12 cellular contexts compared by ENCODE assay signal in the genomic region with DNA sequence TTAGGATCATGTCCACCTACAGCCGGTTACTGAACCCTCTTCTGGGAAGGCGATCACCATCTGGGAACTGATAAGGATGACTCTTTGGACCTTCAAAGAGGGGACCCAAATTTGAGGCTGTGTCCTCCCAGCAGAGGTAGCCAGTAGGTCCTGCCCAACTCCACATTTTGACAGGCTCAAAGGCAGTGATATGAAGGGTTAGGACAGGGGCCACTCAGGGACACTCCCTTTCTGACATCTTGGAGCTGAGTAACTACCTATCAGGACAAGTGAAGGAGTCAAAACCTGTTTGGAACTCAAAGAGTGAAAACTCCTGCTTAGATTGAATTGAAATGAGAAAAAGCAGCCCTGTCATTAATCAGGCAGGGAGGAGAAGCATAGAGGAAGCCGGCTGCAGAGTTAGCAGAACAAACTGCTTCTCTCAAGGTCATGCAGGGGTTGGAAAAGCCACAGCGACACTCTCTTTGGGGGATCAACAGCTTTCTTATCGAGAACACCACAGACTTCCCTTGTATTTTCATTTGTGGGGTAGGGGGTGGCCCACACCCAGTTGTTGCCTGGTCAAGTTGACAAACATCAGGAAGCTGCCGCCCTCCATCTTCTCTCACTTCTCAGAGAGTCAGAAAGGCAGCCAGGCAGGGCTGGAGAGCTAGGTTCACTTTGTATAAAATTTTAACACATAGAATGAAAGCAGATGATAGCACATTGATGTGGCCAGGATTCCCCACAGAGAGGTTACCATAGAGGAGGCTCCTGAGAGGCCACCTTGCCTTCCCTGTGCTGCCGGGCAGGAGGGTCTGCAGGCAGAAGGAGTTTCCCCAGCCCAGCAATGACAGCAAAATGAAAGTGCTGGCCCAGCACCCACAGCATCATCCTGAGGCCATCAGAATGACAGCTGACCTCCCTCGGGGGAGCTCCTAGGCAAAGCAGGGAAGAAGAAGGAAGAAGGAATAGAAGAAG. TPM values are rescaled to one million over a fixed set of nuclear protein-coding genes. Genes with fewer than 3 reads are reported as not detected.
A peak's percentile ranks its signal among the peaks of the same experiment; 100 is the strongest.
DNase-seq lines count a peak whose midpoint lies in the region; ATAC-seq and TF ChIP-seq lines count a peak whose summit lies in the region.
"Had no signal": no experiment of that assay in that cellular context is flagged by ENCODE, and none has a peak within 500 bp of the region (broad histone marks: within the 10 kb centered on the region; RNA-seq: fewer than 3 reads in every experiment).

No MANE protein-coding gene starts in this region.

- intact Hi-C loops in testis (cut with DNase I; ENCODE audit: low total_unique reads) = no loop called here

- H3K9me3 ChIP-seq in Karpas-422 (ENCODE audit: low read length) (no peaks in the 10 kb centered on the region), testis (no peaks in the 10 kb centered on the region)

- H3K27ac Mint-ChIP-seq in activated naive CD8-positive, alpha-beta T cell = peak overlapping the region; percentile 72
- H3K27ac Mint-ChIP-seq in activated naive CD8-positive, alpha-beta T cell treated with anti-CD3 and anti-CD28 coated beads for 36 hours = no peak overlapping the region
- H3K27ac Mint-ChIP-seq in effector memory CD8-positive, alpha-beta T cell = peak overlapping the region; percentile 95 to 96
- H3K27ac Mint-ChIP-seq: B cell had no signal

- no peaks in the 10 kb centered on the region for H3K9me2 ChIP-seq in Karpas-422 (replicated peaks; ENCODE audit: insufficient read depth, low read length)

- H4K20me1 ChIP-seq in Karpas-422 (ENCODE audit: insufficient read depth, low read depth, low read length) = no peaks in the 10 kb centered on the region

- H3K27me3 ChIP-seq in Karpas-422 (ENCODE audit: low read length) (no peaks in the 10 kb centered on the region), testis (no peaks in the 10 kb centered on the region)

- no peak for TF ChIP-seq CTCF in testis (IDR thresholded peaks at IDR 0.05)

- H3K4me1 Mint-ChIP-seq in activated naive CD8-positive, alpha-beta T cell (ENCODE audit: low read depth) = peaks cover 25% of the 10 kb centered on the region
- peaks cover 15% of the 10 kb centered on the region for H3K4me1 Mint-ChIP-seq in activated naive CD8-positive, alpha-beta T cell treated with anti-CD3 and anti-CD28 coated beads for 36 hours
- peaks cover 47 to 58% of the 10 kb centered on the region in 2 donors for H3K4me1 Mint-ChIP-seq in effector memory CD8-positive, alpha-beta T cell (ENCODE audit: low read depth in 2 of 2)

- H3K27me3 Mint-ChIP-seq in activated naive CD8-positive, alpha-beta T cell = no peaks in the 10 kb centered on the region
- no peaks in the 10 kb centered on the region for H3K27me3 Mint-ChIP-seq in activated naive CD8-positive, alpha-beta T cell treated with anti-CD3 and anti-CD28 coated beads for 36 hours
- no peaks in the 10 kb centered on the region for H3K27me3 Mint-ChIP-seq in effector memory CD8-positive, alpha-beta T cell
- H3K27me3 Mint-ChIP-seq: B cell had no signal

- WGBS in testis, 2 donors = 39 to 51% methylated on average over 8 of the region's 8 CpGs

- peaks cover 19% of the 10 kb centered on the region for H3K36me3 Mint-ChIP-seq in activated naive CD8-positive, alpha-beta T cell
- peaks cover 10% of the 10 kb centered on the region for H3K36me3 Mint-ChIP-seq in activated naive CD8-positive, alpha-beta T cell treated with anti-CD3 and anti-CD28 coated beads for 36 hours
- H3K36me3 Mint-ChIP-seq in effector memory CD8-positive, alpha-beta T cell (ENCODE audit: insufficient read depth) = peaks cover 13% of the 10 kb centered on the region

- H2AFZ ChIP-seq in Karpas-422 (ENCODE audit: low read length) = no peak overlapping the region

- no peaks in the 10 kb centered on the region for H3K9me3 Mint-ChIP-seq in activated naive CD8-positive, alpha-beta T cell (ENCODE audit: low read depth)
- peaks cover 2% of the 10 kb centered on the region for H3K9me3 Mint-ChIP-seq in activated naive CD8-positive, alpha-beta T cell treated with anti-CD3 and anti-CD28 coated beads for 36 hours
- H3K9me3 Mint-ChIP-seq in effector memory CD8-positive, alpha-beta T cell = no peaks in the 10 kb centered on the region

- H3K27ac ChIP-seq in Karpas-422 (ENCODE audit: low read length) (no peak overlapping the region), testis (peak overlapping the region in 1 of 2 donors; percentile 40)

- ATAC-seq in effector memory CD8-positive, alpha-beta T cell (replicated peaks) = peak; percentile 84
- ATAC-seq in GM21528 (IDR thresholded peaks at IDR 0.05; ENCODE audit: low FRiP score, unreplicated experiment) = no peak
- ATAC-seq: Panc1 had no signal

- H3K4me2 ChIP-seq in Karpas-422 (ENCODE audit: low read depth, low read length, poor library complexity, severe bottlenecking) = peak overlapping the region; percentile 19

- H3K79me2 ChIP-seq in Karpas-422 (ENCODE audit: low read length) = no peaks in the 10 kb centered on the region

- TF ChIP-seq POLR2A in testis (IDR thresholded peaks at IDR 0.05) = no peak

- peak overlapping the region; percentile 28 for H3K9ac ChIP-seq in Karpas-422 (ENCODE audit: low read length)

- H3K4me3 Mint-ChIP-seq in activated naive CD8-positive, alpha-beta T cell = peak overlapping the region; percentile 66
- H3K4me3 Mint-ChIP-seq in activated naive CD8-positive, alpha-beta T cell treated with anti-CD3 and anti-CD28 coated beads for 36 hours = no peak overlapping the region
- peak overlapping the region; percentile 72 to 85 for H3K4me3 Mint-ChIP-seq in effector memory CD8-positive, alpha-beta T cell
- H3K4me3 Mint-ChIP-seq: B cell had no signal

- H3K4me3 ChIP-seq in Karpas-422 (ENCODE audit: low read length) (no peak overlapping the region), testis (no peak overlapping the region)
- H3K4me3 ChIP-seq: lung had no signal

- no peak for DNase-seq in activated naive CD8-positive, alpha-beta T cell treated with anti-CD3 and anti-CD28 coated beads for 36 hours
- DNase-seq in Karpas-422 (no peak), testis (peak; percentile 36), NCI-H2171 (lab: John Stamatoyannopoulos, UW) (no peak), NCI-H69 (lab: John Stamatoyannopoulos, UW) (no peak)
- peak; percentile 39 to 55 (median 50) for DNase-seq in effector memory CD8-positive, alpha-beta T cell
- DNase-seq: H7 had no signal

- H3K4me1 ChIP-seq in Karpas-422 (ENCODE audit: low read length) = peaks cover 9% of the 10 kb centered on the region
- H3K4me1 ChIP-seq in testis = peaks cover 12% of the 10 kb centered on the region

- H3K36me3 ChIP-seq in Karpas-422 (ENCODE audit: insufficient read depth, low read length) = no peaks in the 10 kb centered on the region
- no peaks in the 10 kb centered on the region for H3K36me3 ChIP-seq in testis (ENCODE audit: low read depth, missing control alignments)

RNA-seq across cellular contexts. Expression of gene AGPAT4, which starts 47.6 kb away (rescaled TPM):
- 1 to 10 TPM; 1.9 to 2.5 TPM for total RNA-seq in activated naive CD8-positive, alpha-beta T cell treated with anti-CD3 and anti-CD28 coated beads for 36 hours
- total RNA-seq in Karpas-422 (2014; rRNA removed; shearing (Covaris generic); ENCODE audit: low replicate concordance) = 2.1 and 6.2 TPM in 2 replicates
- total RNA-seq in testis = 1 to 10 TPM; 5.4 to 7.2 TPM
- polyA plus RNA-seq in testis (ENCODE audit: insufficient read depth, low read depth, low replicate concordance) = 6.4 TPM

Comparison
In these comparisons a context has a peak if more than half of its experiments do, and no peak if none do; other contexts are left out.
1. DNase-seq: peak in effector memory CD8-positive, alpha-beta T cell (3 of 3) and testis (single experiment); none in activated naive CD8-positive, alpha-beta T cell treated with anti-CD3 and anti-CD28 coated beads for 36 hours (single experiment), Karpas-422 (single experiment), NCI-H2171 (single experiment) and NCI-H69 (single experiment).